24 cellular contexts compared by ENCODE assay signal in the genomic region with DNA sequence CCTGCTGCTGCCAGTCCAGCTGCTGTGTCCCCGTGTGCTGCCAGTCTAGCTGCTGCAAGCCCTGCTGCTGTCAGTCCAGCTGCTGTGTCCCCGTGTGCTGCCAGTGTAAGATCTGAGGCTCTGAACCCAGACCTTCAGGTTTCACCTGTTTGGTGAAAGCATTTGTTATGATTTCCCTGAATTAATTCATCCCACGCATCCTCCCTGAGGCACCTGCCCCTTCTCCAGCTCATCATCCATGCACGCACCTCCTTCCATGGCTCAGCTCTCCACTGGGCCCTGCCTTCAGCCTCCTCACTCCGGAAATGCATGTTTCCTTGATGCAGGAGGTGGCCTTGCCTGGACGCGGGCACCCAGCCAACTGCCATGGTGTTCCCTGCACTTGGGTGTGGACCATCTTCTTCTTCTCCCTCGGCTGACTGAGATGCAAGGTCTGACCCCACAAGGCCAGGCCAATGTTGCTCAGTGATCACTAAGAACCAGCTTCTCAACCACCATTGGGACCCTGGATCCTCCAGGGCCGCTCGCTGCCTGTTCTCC. TPM values are rescaled to one million over a fixed set of nuclear protein-coding genes. Genes with fewer than 3 reads are reported as not detected.
"Had no signal": no experiment of that assay in that cellular context is flagged by ENCODE, and none has a peak within 500 bp of the region (broad histone marks: within the 10 kb centered on the region; RNA-seq: fewer than 3 reads in every experiment).

No MANE protein-coding gene starts in this region.

- H3K36me3 Mint-ChIP-seq: natural killer cell treated with Interleukin-12 subunit alpha and Interleukin-12 subunit beta and Interleukin-15 and Interleukin-18, amount 100 ng/mL, for 72 hours had no signal

- H3K4me3 ChIP-seq: ascending aorta, cardiac muscle cell, psoas muscle, right lobe of liver, stomach, testis, upper lobe of right lung had no signal

- H3K4me1 Mint-ChIP-seq: activated naive CD8-positive, alpha-beta T cell treated with anti-CD3 and anti-CD28 coated beads, Interleukin-2, amount 50 U/mL, for 24 hours had no signal

- ATAC-seq: activated CD4-positive, CD25-positive, alpha-beta regulatory T cell treated with anti-CD3 and anti-CD28 coated beads, Interleukin-2, amount 50 U/mL, for 24 hours; activated naive CD8-positive, alpha-beta T cell treated with anti-CD3 and anti-CD28 coated beads, Interleukin-2, amount 50 U/mL, for 24 hours; foreskin keratinocyte; natural killer cell treated with Interleukin-12 subunit alpha and Interleukin-12 subunit beta and Interleukin-15 and Interleukin-18, amount 100 ng/mL, for 72 hours; psoas muscle; right lobe of liver; upper lobe of right lung had no signal

- H3K27ac ChIP-seq: ascending aorta, cardiac muscle cell, foreskin keratinocyte, psoas muscle, right lobe of liver, stomach, testis, upper lobe of right lung had no signal

- H3K9me3 ChIP-seq: ascending aorta, psoas muscle, right lobe of liver, stomach, testis, upper lobe of right lung had no signal

- H3K9me3 Mint-ChIP-seq: activated naive CD4-positive, alpha-beta T cell treated with anti-CD3 and anti-CD28 coated beads for 36 hours; activated naive CD8-positive, alpha-beta T cell treated with anti-CD3 and anti-CD28 coated beads, Interleukin-2, amount 50 U/mL, for 24 hours; activated T-helper 2 cell treated with anti-CD3 and anti-CD28 coated beads, Interferon-gamma antibody, Interleukin-2, Interleukin-4, amounts not matched to agents 10 μg/mL and 5 μg/mL and 100 μg/mL, durations not matched to agents 14 hours and 24 hours and 36 hours; natural killer cell treated with Interleukin-12 subunit alpha and Interleukin-12 subunit beta and Interleukin-15 and Interleukin-18, amount 100 ng/mL, for 72 hours had no signal

- DNase-seq: activated CD4-positive, alpha-beta T cell treated with anti-CD3 and anti-CD28 coated beads, Interleukin-2, amount 50 U/mL, for 4 hours; activated naive CD4-positive, alpha-beta T cell treated with anti-CD3 and anti-CD28 coated beads for 36 hours; activated naive CD8-positive, alpha-beta T cell treated with anti-CD3 and anti-CD28 coated beads, Interleukin-2, amount 50 U/mL, for 24 hours; effector CD4-positive, alpha-beta T cell; foreskin keratinocyte; glutamatergic neuron; hypothalamus; mesenchymal stem cell; nucleus accumbens; psoas muscle; right lobe of liver; stomach; T-helper 1 cell; T1000; testis; upper lobe of right lung had no signal

- H3K27me3 ChIP-seq: ascending aorta, cardiac muscle cell, foreskin keratinocyte, right lobe of liver, testis had no signal

- H3K4me3 Mint-ChIP-seq: activated naive CD4-positive, alpha-beta T cell treated with anti-CD3 and anti-CD28 coated beads for 36 hours; activated naive CD8-positive, alpha-beta T cell treated with anti-CD3 and anti-CD28 coated beads, Interleukin-2, amount 50 U/mL, for 24 hours; natural killer cell treated with Interleukin-12 subunit alpha and Interleukin-12 subunit beta and Interleukin-15 and Interleukin-18, amount 100 ng/mL, for 72 hours had no signal

- H3K27ac Mint-ChIP-seq: activated naive CD4-positive, alpha-beta T cell treated with anti-CD3 and anti-CD28 coated beads for 36 hours; activated naive CD8-positive, alpha-beta T cell treated with anti-CD3 and anti-CD28 coated beads, Interleukin-2, amount 50 U/mL, for 24 hours; activated T-helper 2 cell treated with anti-CD3 and anti-CD28 coated beads, Interferon-gamma antibody, Interleukin-2, Interleukin-4, amounts not matched to agents 10 μg/mL and 5 μg/mL and 100 μg/mL, durations not matched to agents 14 hours and 24 hours and 36 hours; natural killer cell treated with Interleukin-12 subunit alpha and Interleukin-12 subunit beta and Interleukin-15 and Interleukin-18, amount 100 ng/mL, for 72 hours had no signal

- H3K4me1 ChIP-seq: ascending aorta, foreskin keratinocyte, psoas muscle, right lobe of liver, testis, upper lobe of right lung had no signal

- H3K36me3 ChIP-seq: ascending aorta, cardiac muscle cell, right lobe of liver, stomach, upper lobe of right lung had no signal

RNA-seq across cellular contexts. Expression of a gene that starts 0.8 kb away (rescaled TPM):
- total RNA-seq: activated naive CD4-positive, alpha-beta T cell treated with anti-CD3 and anti-CD28 coated beads for 36 hours; activated T-helper 2 cell treated with anti-CD3 and anti-CD28 coated beads, Interferon-gamma antibody, Interleukin-2, Interleukin-4, amounts not matched to agents 10 μg/mL and 5 μg/mL and 100 μg/mL, durations not matched to agents 14 hours and 24 hours and 36 hours; ascending aorta; cardiac muscle cell; endothelial cell of umbilical vein; foreskin keratinocyte; kidney epithelial cell; natural killer cell treated with Interleukin-12 subunit alpha and Interleukin-12 subunit beta and Interleukin-15 and Interleukin-18, amount 100 ng/mL, for 72 hours; psoas muscle; stomach; testis; upper lobe of right lung had no signal

RNA-seq across cellular contexts. Expression of a gene that starts 16.5 kb away (rescaled TPM):
- total RNA-seq: activated naive CD4-positive, alpha-beta T cell treated with anti-CD3 and anti-CD28 coated beads for 36 hours; activated T-helper 2 cell treated with anti-CD3 and anti-CD28 coated beads, Interferon-gamma antibody, Interleukin-2, Interleukin-4, amounts not matched to agents 10 μg/mL and 5 μg/mL and 100 μg/mL, durations not matched to agents 14 hours and 24 hours and 36 hours; ascending aorta; cardiac muscle cell; endothelial cell of umbilical vein; foreskin keratinocyte; kidney epithelial cell; liver; natural killer cell treated with Interleukin-12 subunit alpha and Interleukin-12 subunit beta and Interleukin-15 and Interleukin-18, amount 100 ng/mL, for 72 hours; psoas muscle; right lobe of liver; stomach; testis; upper lobe of right lung had no signal

RNA-seq across cellular contexts. Expression of a gene that starts 17.9 kb away (rescaled TPM):
- total RNA-seq: activated naive CD4-positive, alpha-beta T cell treated with anti-CD3 and anti-CD28 coated beads for 36 hours; activated T-helper 2 cell treated with anti-CD3 and anti-CD28 coated beads, Interferon-gamma antibody, Interleukin-2, Interleukin-4, amounts not matched to agents 10 μg/mL and 5 μg/mL and 100 μg/mL, durations not matched to agents 14 hours and 24 hours and 36 hours; ascending aorta; endothelial cell of umbilical vein; foreskin keratinocyte; kidney epithelial cell; liver; natural killer cell treated with Interleukin-12 subunit alpha and Interleukin-12 subunit beta and Interleukin-15 and Interleukin-18, amount 100 ng/mL, for 72 hours; psoas muscle; stomach; upper lobe of right lung had no signal

RNA-seq across cellular contexts. Expression of a gene that starts 28.3 kb away (rescaled TPM):
- total RNA-seq: activated naive CD4-positive, alpha-beta T cell treated with anti-CD3 and anti-CD28 coated beads for 36 hours; activated T-helper 2 cell treated with anti-CD3 and anti-CD28 coated beads, Interferon-gamma antibody, Interleukin-2, Interleukin-4, amounts not matched to agents 10 μg/mL and 5 μg/mL and 100 μg/mL, durations not matched to agents 14 hours and 24 hours and 36 hours; ascending aorta; cardiac muscle cell; endothelial cell of umbilical vein; foreskin keratinocyte; kidney epithelial cell; liver; natural killer cell treated with Interleukin-12 subunit alpha and Interleukin-12 subunit beta and Interleukin-15 and Interleukin-18, amount 100 ng/mL, for 72 hours; psoas muscle; upper lobe of right lung had no signal

RNA-seq across cellular contexts. Expression of a gene that starts 39.1 kb away (rescaled TPM):
- total RNA-seq: activated naive CD4-positive, alpha-beta T cell treated with anti-CD3 and anti-CD28 coated beads for 36 hours; ascending aorta; cardiac muscle cell; endothelial cell of umbilical vein; foreskin keratinocyte; kidney epithelial cell; psoas muscle had no signal
